Comparison of ENCODE assay signal across 7 cellular contexts in genomic region chrX:14528629-14529287, GRCh38. TPM values are rescaled to one million over a fixed set of nuclear protein-coding genes. Genes with fewer than 3 reads are reported as not detected.
A peak's percentile ranks its signal among the peaks of the same experiment; 100 is the strongest.
DNase-seq lines count a peak whose midpoint lies in the region; ATAC-seq and TF ChIP-seq lines count a peak whose summit lies in the region.

No MANE protein-coding gene starts in this region.

- no peaks in the 10 kb centered on the region for H3K4me1 ChIP-seq in spleen

- TF ChIP-seq CTCF in GM06990 (IDR thresholded peaks at IDR 0.05; ENCODE audit: insufficient read depth, low read length, poor library complexity, severe bottlenecking) (peak; percentile 51), spleen (IDR thresholded peaks at IDR 0.05 in 8 of 11, conservative IDR thresholded peaks at IDR 0.05 in 3 of 11) (peak in 7 of 11 experiments; percentile 14 to 40 (median 33))

- intact Hi-C loops in spleen (cut with DNase I; ENCODE audit: low total_unique reads) = no loop called here

- no peak for ATAC-seq in HG02970 (IDR thresholded peaks at IDR 0.05; ENCODE audit: low FRiP score, unreplicated experiment)

- H3K4me3 ChIP-seq in GM06990 (replicated peaks; ENCODE audit: low read depth, low read length) (no peak overlapping the region), spleen (no peak overlapping the region)

- DNase-seq in GM06990 (ENCODE audit: extremely low read depth, insufficient read length) (peak; percentile 14), HuH-7 (ENCODE audit: low spot score) (peak; percentile 3), RPMI7951 (ENCODE audit: low read depth) (peak; percentile 13), anterior cingulate cortex (lab: John Stamatoyannopoulos, UW) (peak in 51 of 58 donors; percentile 0 to 76 (median 10)), iPS DF 4.7 (ENCODE audit: extremely low read depth, low spot score) (peak; percentile 16), spleen (peak; percentile 56)

- no peak overlapping the region for H3K27ac ChIP-seq in spleen

- WGBS in spleen, 5 donors = 13 to 32% (median 21%) methylated on average over 14 of the region's 14 CpGs

- H3K27me3 ChIP-seq in GM06990 (replicated peaks; ENCODE audit: control insufficient read depth, insufficient read depth, low read length) (no peaks in the 10 kb centered on the region), spleen (replicated peaks in 1 of 7) (peaks cover 0 to 28% (median 0%) of the 10 kb centered on the region in 7 donors)

- no peaks in the 10 kb centered on the region for H3K9me3 ChIP-seq in spleen

- H3K36me3 ChIP-seq in GM06990 (ENCODE audit: control insufficient read depth, insufficient read depth, low read length) = no peaks in the 10 kb centered on the region
- no peaks in the 10 kb centered on the region for H3K36me3 ChIP-seq in spleen

- TF ChIP-seq POLR2A in spleen (IDR thresholded peaks at IDR 0.05) = no peak

RNA-seq across cellular contexts. Expression of gene GLRA2, which starts 0.6 kb away (rescaled TPM):
- total RNA-seq in RPMI7951 (2014; rRNA removed; shearing (Covaris generic)) = not detected in 2 replicates
- not detected for total RNA-seq in spleen
- not detected for polyA plus RNA-seq in spleen

Comparison
In these comparisons a context has a peak if more than half of its experiments do, and no peak if none do; other contexts are left out.
1. DNase-seq: peak in every context shown above with its lines; median percentile 56 in spleen; 16 in iPS DF 4.7; 14 in GM06990; 13 in RPMI7951; 10 in anterior cingulate cortex; 3 in HuH-7.